Comparison of ENCODE assay signal across 9 cellular contexts in the genomic region with DNA sequence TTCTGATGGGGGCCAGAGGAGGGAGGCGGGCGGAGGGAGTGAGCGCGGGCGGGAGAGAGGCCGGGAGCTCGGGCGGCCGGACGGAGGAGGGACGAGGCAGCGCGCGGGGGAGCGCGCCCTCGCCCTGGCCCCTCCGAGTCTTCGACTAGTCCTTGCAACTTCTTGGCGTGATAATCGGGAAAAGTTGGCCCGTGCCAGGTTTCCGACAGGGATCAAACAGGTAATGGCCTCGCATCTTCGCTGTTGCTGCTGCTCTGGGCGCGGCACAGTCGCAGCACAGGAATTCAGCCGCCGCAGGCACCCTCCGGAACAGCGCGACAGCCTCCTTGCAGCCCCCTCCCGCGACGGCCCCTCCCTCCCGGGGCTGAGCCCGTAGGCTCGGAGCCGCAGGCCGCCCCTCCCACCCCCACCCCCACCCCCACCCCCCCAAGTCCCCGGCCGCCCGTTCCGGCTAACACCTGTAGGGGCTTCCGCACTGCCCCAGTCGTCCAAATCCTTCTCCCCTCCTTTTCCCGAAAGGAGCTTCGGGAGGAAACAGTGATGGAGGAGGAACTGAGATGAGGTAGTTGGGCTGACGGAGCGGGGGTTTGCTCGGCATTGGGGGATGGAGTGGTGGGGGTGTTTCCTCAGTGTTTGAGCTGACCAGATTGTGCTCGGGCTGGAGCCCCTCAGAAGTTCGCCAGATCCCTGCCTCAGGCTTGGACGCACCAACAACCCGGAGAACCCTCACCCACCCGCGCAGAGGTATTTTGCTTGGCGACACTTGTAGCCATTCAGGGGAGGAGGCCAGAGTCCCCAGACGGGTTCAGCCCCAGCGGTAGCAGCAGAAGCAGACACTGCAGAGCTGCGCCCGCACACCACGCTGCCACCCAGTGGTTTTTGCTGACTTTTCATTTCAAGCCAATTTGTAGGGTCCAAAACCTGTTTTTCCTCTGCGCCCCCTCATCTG. TPM values are rescaled to one million over a fixed set of nuclear protein-coding genes. Genes with fewer than 3 reads are reported as not detected.
A peak's percentile ranks its signal among the peaks of the same experiment; 100 is the strongest.
DNase-seq lines count a peak whose midpoint lies in the region; ATAC-seq, FAIRE-seq and TF ChIP-seq lines count a peak whose summit lies in the region.
"Had no signal": no experiment of that assay in that cellular context is flagged by ENCODE, and none has a peak within 500 bp of the region (broad histone marks: within the 10 kb centered on the region; RNA-seq: fewer than 3 reads in every experiment).

Gene FGF13 (minus strand): TSS at position 319 of the 949 bp plus-strand sequence. CDS start 714 bp downstream, outside the sequence.

- FAIRE-seq in D721Med (lab: Jason Lieb, UNC), result no peak
- FAIRE-seq in H54 (lab: Jason Lieb, UNC), result no peak

- peaks cover 13% of the 10 kb centered on the region for H3K27me3 Mint-ChIP-seq in nephron progenitor cell (ENCODE audit: low read depth, poor library complexity)

- no peaks in the 10 kb centered on the region for H3K36me3 ChIP-seq in esophagus (ENCODE audit: control insufficient read depth in 2 of 2, insufficient read depth in 2 of 2, low read length in 1 of 2)
- H3K36me3 ChIP-seq: adrenal gland had no signal

- no peak for TF ChIP-seq POLR2A in NB4 (IDR thresholded peaks at IDR 0.05; ENCODE audit: extremely low read depth, insufficient read length)
- TF ChIP-seq POLR2A in H54 (IDR thresholded peaks at IDR 0.05; ENCODE audit: low read depth, low read length), result no peak

- H3K9me3 Mint-ChIP-seq in nephron progenitor cell, result peaks cover 25% of the 10 kb centered on the region

- H3K36me3 Mint-ChIP-seq in nephron progenitor cell (ENCODE audit: low read depth), result no peaks in the 10 kb centered on the region

- TF ChIP-seq CTCF in D721Med (IDR thresholded peaks at IDR 0.05; ENCODE audit: insufficient read depth, missing control alignments), result peak; percentile 36
- peak; percentile 9 for TF ChIP-seq CTCF in NB4 (IDR thresholded peaks at IDR 0.05; ENCODE audit: low read depth, low read length)
- TF ChIP-seq CTCF in nephron progenitor cell (IDR thresholded peaks at IDR 0.05), result peak; percentile 14

- H3K27me3 ChIP-seq in esophagus (ENCODE audit: control insufficient read depth in 1 of 2, insufficient read depth in 2 of 2, low read length in 2 of 2), result peaks cover 0 to 4% of the 10 kb centered on the region in 2 donors

- H3K4me1 Mint-ChIP-seq in nephron progenitor cell, result peaks cover 20% of the 10 kb centered on the region

- H3K4me3 ChIP-seq in NB4 (ENCODE audit: low read depth, low read length) (no peak within 1 kb of the TSS), esophagus (ENCODE audit: low read depth in 1 of 2, low read length in 2 of 2) (peak within 1 kb of the TSS; percentile 25 to 45)

- H3K9me3 ChIP-seq in esophagus (ENCODE audit: control insufficient read depth in 2 of 2, insufficient read depth in 1 of 2, low read depth in 1 of 2, low read length in 1 of 2), result no peaks in the 10 kb centered on the region
- H3K9me3 ChIP-seq: adrenal gland had no signal

- ATAC-seq in HG03108 (IDR thresholded peaks at IDR 0.05; ENCODE audit: unreplicated experiment), result no peak

- H3K27ac ChIP-seq in esophagus (ENCODE audit: low read depth in 2 of 2, low read length in 1 of 2), result no peak within 1 kb of the TSS
- H3K27ac ChIP-seq: adrenal gland had no signal

- 2 to 29% methylated on average over 42 to 59 of the region's 65 CpGs for WGBS in esophagus, 2 donors

- H3K4me3 Mint-ChIP-seq in nephron progenitor cell, result peak within 1 kb of the TSS; percentile 86

- no peak within 1 kb of the TSS for H3K27ac Mint-ChIP-seq in nephron progenitor cell

- DNase-seq in D721Med (ENCODE audit: insufficient read length, low spot score) (no peak), NB4 (ENCODE audit: low read depth) (peak; percentile 12), nephron progenitor cell (peak; percentile 66), NCI-H187 treated with DMSO at 0.1 percent for 48 hours (lab: John Stamatoyannopoulos, UW) (no peak), H54 (ENCODE audit: insufficient read length, low spot score) (no peak)
- no peak for DNase-seq in stimulated activated CD4-positive, alpha-beta T cell treated with anti-CD3 and anti-CD28 coated beads, Interleukin-4, amount 100 ng/mL, for 24 hours

- H3K4me1 ChIP-seq in esophagus (ENCODE audit: control insufficient read depth in 2 of 2, insufficient read depth in 2 of 2, low read length in 1 of 2), result no peaks in the 10 kb centered on the region
- H3K4me1 ChIP-seq: adrenal gland had no signal

RNA-seq across cellular contexts. Expression of gene FGF13, which starts in this region (rescaled TPM):
- polyA plus RNA-seq in esophagus, result 1 to 10 TPM in 1 of 2 donors, under 1 TPM in 1; 0.49 to 1.0 TPM

Comparison
In these comparisons a context has a peak if more than half of its experiments do, and no peak if none do; other contexts are left out.
1. DNase-seq: peak in NB4 (single experiment) and nephron progenitor cell (single experiment); none in D721Med (single experiment), NCI-H187 treated with DMSO at 0.1 percent for 48 hours (single experiment), H54 (single experiment) and stimulated activated CD4-positive, alpha-beta T cell treated with anti-CD3 and anti-CD28 coated beads, Interleukin-4, amount 100 ng/mL, for 24 hours (single experiment).
2. Peak in every context shown above with its lines, with median percentiles within 50 percentile points of each other: CTCF ChIP-seq.